In the genomic region with DNA sequence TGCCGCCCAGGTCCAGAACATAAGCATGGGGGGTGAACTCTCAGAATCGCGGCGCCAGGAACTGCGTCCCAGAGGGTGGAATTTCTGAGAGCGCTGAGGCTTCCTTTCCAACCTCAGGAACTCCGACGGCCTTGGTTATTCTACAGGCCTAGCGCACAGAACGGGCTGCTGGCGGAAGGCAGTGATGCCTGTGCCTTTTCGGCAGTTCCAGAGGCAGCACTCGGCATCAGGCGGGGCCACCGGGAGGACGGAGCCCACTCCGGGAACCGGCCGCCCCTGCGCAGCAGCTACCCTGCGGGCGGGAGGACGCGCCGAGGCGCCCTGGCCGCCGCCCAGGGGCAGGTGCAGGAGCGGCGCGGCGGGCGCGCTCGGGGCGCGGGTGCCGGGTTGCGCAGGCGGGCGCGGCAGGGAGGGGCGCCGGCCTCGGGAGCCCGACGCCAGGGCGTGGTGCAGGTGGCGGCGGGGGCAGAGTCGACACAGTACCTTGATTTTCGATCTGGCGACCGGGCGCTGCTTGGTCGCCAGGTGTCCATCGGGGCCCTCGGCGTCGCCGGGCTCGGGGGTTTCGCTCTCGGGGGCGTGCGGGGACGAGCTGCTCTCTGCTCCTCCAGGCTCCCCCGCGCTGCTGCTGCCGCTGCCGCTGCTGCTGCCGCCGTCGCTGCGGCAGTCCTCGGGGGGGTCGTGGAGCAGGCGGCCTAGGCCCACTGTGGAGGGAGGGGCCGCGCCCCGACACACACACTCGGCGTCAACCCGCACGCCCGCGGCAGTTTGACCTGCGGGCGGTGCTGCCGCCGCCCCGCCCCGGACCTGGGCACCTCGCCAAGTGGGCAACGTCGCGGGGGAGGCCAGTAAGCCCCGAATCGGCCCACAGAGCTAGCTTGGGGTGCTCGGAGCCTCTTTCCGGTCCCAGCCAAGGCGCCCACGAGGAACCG, we compare ENCODE assay signal across 9 cellular contexts. TPM values are rescaled to one million over a fixed set of nuclear protein-coding genes. Genes with fewer than 3 reads are reported as not detected.
DNase-seq lines count a peak whose midpoint lies in the region; ATAC-seq, FAIRE-seq and TF ChIP-seq lines count a peak whose summit lies in the region.
"Had no signal": no experiment of that assay in that cellular context is flagged by ENCODE, and none has a peak within 500 bp of the region (broad histone marks: within the 10 kb centered on the region; RNA-seq: fewer than 3 reads in every experiment).

No MANE protein-coding gene starts in this region.

- H3K4me3 ChIP-seq in HepG2 (replicated peaks in 1 of 3; ENCODE audit: insufficient read depth in 1 of 3, low read depth in 2 of 3, low read length in 3 of 3): peak overlapping the region; percentile 53 to 74 (median 61); a peak in 5 of 6 replicates
- H3K4me3 ChIP-seq in upper lobe of left lung: peak overlapping the region; percentile 41 to 60 (median 52)

- DNase-seq in Daoy (ENCODE audit: low read depth) (peak; percentile 22), NCI-H1105 treated with DMSO at 0.1 percent for 48 hours (lab: John Stamatoyannopoulos, UW) (peak; percentile 66), astrocyte of the hippocampus (ENCODE audit: low read depth, low spot score) (peak; percentile 29), HepG2 (ENCODE audit: low spot score) (no peak), upper lobe of left lung (peak; percentile 39 to 89), mesenteric fat pad (ENCODE audit: low spot score) (no peak), EL (no peak)

- in situ Hi-C loops in HepG2 (cut with HindIII; ENCODE audit: extremely low pct_ligation_motif_present, low pct_unique_long_range_greater_than_20kb): loop anchor here (25.0 kb wide), 1 partner anchor 206 kb away; no protein-coding TSS in a partner anchor

- CTCF ChIA-PET in HepG2 (lab: Yijun Ruan, JAX; ENCODE audit: low intra/inter-chr PET ratio, low total read pairs): no interaction called here

- H3K9ac ChIP-seq in HepG2 (ENCODE audit: insufficient read depth, low read depth, low read length): no peak overlapping the region

- POLR2A ChIA-PET in HepG2 (lab: Yijun Ruan, JAX): no interaction called here

- no peak for TF ChIP-seq RAD21 in HepG2 (CRISPR knock-in tag; IDR thresholded peaks at IDR 0.05)

- ATAC-seq in HepG2 (peak; percentile 58), upper lobe of left lung (ENCODE audit: low FRiP score in 2 of 2) (peak; percentile 2 to 34), HG03565 (IDR thresholded peaks at IDR 0.05; ENCODE audit: unreplicated experiment) (no peak)

- peak overlapping the region; percentile 81 for H3K4me2 ChIP-seq in HepG2 (ENCODE audit: low read depth, low read length)

- no peak overlapping the region for H2AFZ ChIP-seq in HepG2 (ENCODE audit: low read length)

- H3K27ac ChIP-seq in HepG2 (ENCODE audit: extremely low read length, insufficient read depth, low read length) (no peak overlapping the region), upper lobe of left lung (peak overlapping the region; percentile 61 to 84 (median 76))

- H3K36me3 ChIP-seq in HepG2 (replicated peaks in 1 of 2; ENCODE audit: control insufficient read depth in 1 of 2, insufficient read depth in 2 of 2, low read length in 2 of 2): no peaks in the 10 kb centered on the region
- H3K36me3 ChIP-seq in upper lobe of left lung: no peaks in the 10 kb centered on the region

- no peaks in the 10 kb centered on the region for H4K20me1 ChIP-seq in HepG2 (ENCODE audit: insufficient read depth, low read length)

- WGBS in HepG2 (ENCODE audit: low lambda C conversion rate): 6% methylated on average over 16 of the region's 104 CpGs
- 10% methylated on average over 12 of the region's 104 CpGs; no CpG with 5 or more reads in 1 of the 2 donors for WGBS in upper lobe of left lung, 2 donors

- no peak for TF ChIP-seq POLR2A in HepG2 (IDR thresholded peaks at IDR 0.05; ENCODE audit: insufficient read depth in 1 of 2, low read depth in 2 of 2, low read length in 2 of 2)
- peak in 1 of 4 donors; percentile 41 for TF ChIP-seq POLR2A in upper lobe of left lung (IDR thresholded peaks at IDR 0.05)

- H3K27me3 ChIP-seq in HepG2 (ENCODE audit: control insufficient read depth in 1 of 2, insufficient read depth in 2 of 2, low read length in 2 of 2) (peaks cover 29 to 95% of the 10 kb centered on the region in 2 experiments), upper lobe of left lung (peaks cover 0 to 33% (median 14%) of the 10 kb centered on the region in 4 donors)

- no peak for TF ChIP-seq CTCF in HepG2 (CRISPR knock-in tag; IDR thresholded peaks at IDR 0.05)
- TF ChIP-seq CTCF in upper lobe of left lung (IDR thresholded peaks at IDR 0.05): no peak

- intact Hi-C loops in HepG2 (cut with micrococcal nuclease; ENCODE audit: unreplicated experiment): no loop called here

- FAIRE-seq in HepG2 (lab: Jason Lieb, UNC): no peak

- no peaks in the 10 kb centered on the region for H3K79me2 ChIP-seq in HepG2 (ENCODE audit: insufficient read depth, low read length)

- no TSS peak for BruUV-seq in HepG2 (replicated peaks; lab: Mats Ljungman, UMichigan)

- H3K4me1 ChIP-seq in HepG2 (ENCODE audit: insufficient read depth, low read length): peaks cover 34% of the 10 kb centered on the region
- H3K4me1 ChIP-seq in upper lobe of left lung: peaks cover 23 to 55% (median 31%) of the 10 kb centered on the region in 4 donors

- TF ChIP-seq EP300 in HepG2 (IDR thresholded peaks at IDR 0.05; ENCODE audit: low read depth in 2 of 2, low read length in 2 of 2) (no peak), HepG2 (CRISPR knock-in tag; IDR thresholded peaks at IDR 0.05; ENCODE audit: borderline replicate concordance) (no peak), upper lobe of left lung (IDR thresholded peaks at IDR 0.05) (no peak)

- H3K9me3 ChIP-seq in HepG2 (ENCODE audit: low read length) (no peaks in the 10 kb centered on the region), upper lobe of left lung (no peaks in the 10 kb centered on the region)

TF ChIP-seq in HepG2, 621 proteins besides CTCF, POLR2A, EP300 and RAD21 (continues in another document):
- TF ChIP-seq ZNF678 (CRISPR knock-in tag; IDR thresholded peaks at IDR 0.05) (peak; percentile 48; the same call in 1 of the 2 replicates), NCOA5 (CRISPR knock-in tag; IDR thresholded peaks at IDR 0.05) (no peak), ZNF616 (CRISPR knock-in tag; IDR thresholded peaks at IDR 0.05; ENCODE audit: low read depth) (no peak), RXRA (CRISPR knock-in tag; IDR thresholded peaks at IDR 0.05) (peak; percentile 34; the same call in 1 of the 2 replicates), ZNF800 (CRISPR knock-in tag; IDR thresholded peaks at IDR 0.05) (peak; percentile 89)
- TF ChIP-seq, protein P1, sequence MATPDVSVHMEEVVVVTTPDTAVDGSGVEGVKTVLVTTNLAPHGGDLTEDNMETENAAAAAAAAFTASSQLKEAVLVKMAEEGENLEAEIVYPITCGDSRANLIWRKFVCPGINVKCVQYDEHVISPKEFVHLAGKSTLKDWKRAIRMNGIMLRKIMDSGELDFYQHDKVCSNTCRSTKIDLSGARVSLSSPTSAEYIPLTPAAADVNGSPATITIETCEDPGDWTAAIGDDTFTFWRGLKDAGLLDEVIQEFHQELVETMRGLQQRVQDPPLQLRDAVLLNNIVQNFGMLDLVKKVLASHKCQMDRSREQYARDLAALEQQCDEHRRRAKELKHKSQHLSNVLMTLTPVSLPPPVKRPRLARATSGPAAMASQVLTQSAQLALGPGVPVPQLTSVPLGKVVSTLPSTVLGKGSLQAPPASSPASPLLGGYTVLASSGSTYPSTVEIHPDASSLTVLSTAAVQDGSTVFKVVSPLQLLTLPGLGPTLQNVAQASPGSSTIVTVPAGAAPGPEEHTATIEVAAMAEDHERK (CRISPR knock-in tag; IDR thresholded peaks at IDR 0.05; ENCODE audit: low read depth): no peak

RNA-seq across cellular contexts. Expression of gene OVOL2, which starts 1.3 kb away (rescaled TPM):
- 0.91 and 1.0 TPM in 2 replicates for total RNA-seq in Daoy (2014; rRNA removed; shearing (Covaris generic))
- total RNA-seq in HepG2 (2016; rRNA removed; fragmentation: Illumina TruSeq; extraction: Trizol) (0.21 and 0.31 TPM in 2 replicates), upper lobe of left lung (10 to 100 TPM in 4 of 6 donors, 1 to 10 TPM in 2; 6.6 to 36.7 (median 19.2) TPM), mesenteric fat pad (not detected)
- total RNA-seq in HepG2 (2016; cell fraction: cytosol; rRNA removed; fragmentation: Illumina TruSeq; extraction: Trizol; ENCODE audit: low read depth): not detected in 2 replicates
- 0.12 and 0.24 TPM in 2 replicates for total RNA-seq in HepG2 (2016; cell fraction: insoluble cytoplasmic fraction; rRNA removed; fragmentation: Illumina TruSeq; extraction: Trizol)
- 0.19 and 0.28 TPM in 2 replicates for total RNA-seq in HepG2 (2016; cell fraction: membrane; rRNA removed; fragmentation: Illumina TruSeq; extraction: Trizol)
- total RNA-seq in HepG2 (2016; cell fraction: nucleus; rRNA removed; fragmentation: Illumina TruSeq; extraction: Trizol): 0.56 TPM in 1 of 2 replicates, not detected in the other
- 0.10 and 0.20 TPM in 2 replicates for polyA plus RNA-seq in HepG2 (2011; rRNA removed)
- polyA plus RNA-seq in HepG2 (2011; cell fraction: cytosol; rRNA removed): 0.07 and 0.13 TPM in 2 replicates
- not detected in 2 replicates for polyA plus RNA-seq in HepG2 (2011; cell fraction: nucleus; rRNA removed)
- polyA plus RNA-seq in HepG2 (2012): 0.09 TPM in 1 of 2 replicates, not detected in the other
- polyA plus RNA-seq in HepG2 (2016; cell fraction: cytosol; fragmentation: Illumina TruSeq; extraction: Trizol; ENCODE audit: low read depth): 0.27 and 0.28 TPM in 2 replicates
- 0.20 and 0.25 TPM in 2 replicates for polyA plus RNA-seq in HepG2 (2016; cell fraction: insoluble cytoplasmic fraction; fragmentation: Illumina TruSeq; extraction: Trizol; ENCODE audit: low read depth)
- 0.19 and 0.22 TPM in 2 replicates for polyA plus RNA-seq in HepG2 (2016; cell fraction: membrane; fragmentation: Illumina TruSeq; extraction: Trizol; ENCODE audit: low read depth)
- polyA plus RNA-seq in HepG2 (2016; cell fraction: nucleus; fragmentation: Illumina TruSeq; extraction: Trizol; ENCODE audit: insufficient read depth, low read depth): not detected in 2 replicates
- polyA minus RNA-seq in HepG2 (2011; rRNA and poly(A)+ RNA removed; ENCODE audit: low replicate concordance): 0.16 TPM in 1 of 2 replicates, not detected in the other
- polyA minus RNA-seq in HepG2 (2011; cell fraction: cytosol; rRNA and poly(A)+ RNA removed): not detected in 2 replicates
- not detected in 2 replicates for polyA minus RNA-seq in HepG2 (2011; cell fraction: nucleus; rRNA and poly(A)+ RNA removed)
- total RNA-seq: LHCN-M2 had no signal

Comparison
In these comparisons a context has a peak if more than half of its experiments do, and no peak if none do; other contexts are left out.
1. DNase-seq: peak in Daoy (single experiment), NCI-H1105 treated with DMSO at 0.1 percent for 48 hours (single experiment), astrocyte of the hippocampus (single experiment) and upper lobe of left lung (2 of 2); none in HepG2 (single experiment), mesenteric fat pad (single experiment) and EL (single experiment).